ENCODE assay signal across 1 cellular context in genomic region chr11:26286472-26287066, GRCh38.
A peak's percentile ranks its signal among the peaks of the same experiment; 100 is the strongest.
TF ChIP-seq lines count a peak whose summit lies in the region.

No MANE protein-coding gene starts in this region.

TF ChIP-seq in H1, 55 proteins besides CTCF, POLR2A, EP300 and RAD21:
- TF ChIP-seq, protein P1, sequence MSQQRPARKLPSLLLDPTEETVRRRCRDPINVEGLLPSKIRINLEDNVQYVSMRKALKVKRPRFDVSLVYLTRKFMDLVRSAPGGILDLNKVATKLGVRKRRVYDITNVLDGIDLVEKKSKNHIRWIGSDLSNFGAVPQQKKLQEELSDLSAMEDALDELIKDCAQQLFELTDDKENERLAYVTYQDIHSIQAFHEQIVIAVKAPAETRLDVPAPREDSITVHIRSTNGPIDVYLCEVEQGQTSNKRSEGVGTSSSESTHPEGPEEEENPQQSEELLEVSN (IDR thresholded peaks at IDR 0.05), result no peak
- TF ChIP-seq BACH1 (IDR thresholded peaks at IDR 0.05; ENCODE audit: low read length), result peak; percentile 45; the same call in 1 of the 2 replicates
- TF ChIP-seq MAFK (IDR thresholded peaks at IDR 0.05; ENCODE audit: low read depth, low read length), result peak; percentile 16; the same call in 1 of the 2 replicates
TF ChIP-seq in H1: peak in this region for 2.
